Comparison of ENCODE assay signal across 2 cellular contexts in genomic region chr17:40027614-40028012, GRCh38.
TF ChIP-seq lines count a peak whose summit lies in the region.

No MANE protein-coding gene starts in this region.

TF ChIP-seq in GM23338, 12 proteins besides CTCF, POLR2A, EP300 and RAD21:
- TF ChIP-seq EZH2phosphoT487 (IDR thresholded peaks at IDR 0.05; ENCODE audit: unreplicated experiment) (no peak), REST (IDR thresholded peaks at IDR 0.05; ENCODE audit: unreplicated experiment) (no peak)

TF ChIP-seq in GM12878, 131 proteins besides CTCF, POLR2A, EP300 and RAD21:
- TF ChIP-seq CREB1 (IDR thresholded peaks at IDR 0.05; ENCODE audit: low read depth) (no peak), CBFB (IDR thresholded peaks at IDR 0.05; ENCODE audit: low read depth) (no peak), ATF7 (IDR thresholded peaks at IDR 0.05; ENCODE audit: low read depth) (no peak), RELA (IDR thresholded peaks at IDR 0.05; ENCODE audit: borderline replicate concordance, partially characterized antibody) (no peak), SREBF2 (IDR thresholded peaks at IDR 0.05; ENCODE audit: low read length) (no peak), REST (IDR thresholded peaks at IDR 0.05; ENCODE audit: low read depth, low read length) (no peak), RELB (IDR thresholded peaks at IDR 0.05; ENCODE audit: low read depth) (no peak), SMC3 (IDR thresholded peaks at IDR 0.05; ENCODE audit: borderline replicate concordance, low read length) (no peak), CHD2 (IDR thresholded peaks at IDR 0.05; ENCODE audit: borderline replicate concordance, low read depth, low read length) (no peak), NRF1 (conservative IDR thresholded peaks at IDR 0.05; ENCODE audit: low read depth, low read length) (no peak)
- TF ChIP-seq, protein P1, sequence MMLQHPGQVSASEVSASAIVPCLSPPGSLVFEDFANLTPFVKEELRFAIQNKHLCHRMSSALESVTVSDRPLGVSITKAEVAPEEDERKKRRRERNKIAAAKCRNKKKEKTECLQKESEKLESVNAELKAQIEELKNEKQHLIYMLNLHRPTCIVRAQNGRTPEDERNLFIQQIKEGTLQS (IDR thresholded peaks at IDR 0.05; ENCODE audit: borderline replicate concordance, extremely low read depth, low read depth, low read length), result no peak
- TF ChIP-seq, protein P2, sequence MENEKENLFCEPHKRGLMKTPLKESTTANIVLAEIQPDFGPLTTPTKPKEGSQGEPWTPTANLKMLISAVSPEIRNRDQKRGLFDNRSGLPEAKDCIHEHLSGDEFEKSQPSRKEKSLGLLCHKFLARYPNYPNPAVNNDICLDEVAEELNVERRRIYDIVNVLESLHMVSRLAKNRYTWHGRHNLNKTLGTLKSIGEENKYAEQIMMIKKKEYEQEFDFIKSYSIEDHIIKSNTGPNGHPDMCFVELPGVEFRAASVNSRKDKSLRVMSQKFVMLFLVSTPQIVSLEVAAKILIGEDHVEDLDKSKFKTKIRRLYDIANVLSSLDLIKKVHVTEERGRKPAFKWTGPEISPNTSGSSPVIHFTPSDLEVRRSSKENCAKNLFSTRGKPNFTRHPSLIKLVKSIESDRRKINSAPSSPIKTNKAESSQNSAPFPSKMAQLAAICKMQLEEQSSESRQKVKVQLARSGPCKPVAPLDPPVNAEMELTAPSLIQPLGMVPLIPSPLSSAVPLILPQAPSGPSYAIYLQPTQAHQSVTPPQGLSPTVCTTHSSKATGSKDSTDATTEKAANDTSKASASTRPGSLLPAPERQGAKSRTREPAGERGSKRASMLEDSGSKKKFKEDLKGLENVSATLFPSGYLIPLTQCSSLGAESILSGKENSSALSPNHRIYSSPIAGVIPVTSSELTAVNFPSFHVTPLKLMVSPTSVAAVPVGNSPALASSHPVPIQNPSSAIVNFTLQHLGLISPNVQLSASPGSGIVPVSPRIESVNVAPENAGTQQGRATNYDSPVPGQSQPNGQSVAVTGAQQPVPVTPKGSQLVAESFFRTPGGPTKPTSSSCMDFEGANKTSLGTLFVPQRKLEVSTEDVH (IDR thresholded peaks at IDR 0.05; ENCODE audit: low read depth, partially characterized antibody), result no peak
- TF ChIP-seq, protein P3, sequence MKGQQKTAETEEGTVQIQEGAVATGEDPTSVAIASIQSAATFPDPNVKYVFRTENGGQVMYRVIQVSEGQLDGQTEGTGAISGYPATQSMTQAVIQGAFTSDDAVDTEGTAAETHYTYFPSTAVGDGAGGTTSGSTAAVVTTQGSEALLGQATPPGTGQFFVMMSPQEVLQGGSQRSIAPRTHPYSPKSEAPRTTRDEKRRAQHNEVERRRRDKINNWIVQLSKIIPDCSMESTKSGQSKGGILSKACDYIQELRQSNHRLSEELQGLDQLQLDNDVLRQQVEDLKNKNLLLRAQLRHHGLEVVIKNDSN (IDR thresholded peaks at IDR 0.05; ENCODE audit: borderline replicate concordance, extremely low read length, insufficient read depth, low read depth, low read length), result no peak
